17 cellular contexts compared by ENCODE assay signal in genomic region chr1:202551683-202552082, GRCh38.
A peak's percentile ranks its signal among the peaks of the same experiment; 100 is the strongest.
DNase-seq lines count a peak whose midpoint lies in the region; ATAC-seq, FAIRE-seq and TF ChIP-seq lines count a peak whose summit lies in the region.
"Had no signal": no experiment of that assay in that cellular context is flagged by ENCODE, and none has a peak within 500 bp of the region (broad histone marks: within the 10 kb centered on the region; RNA-seq: fewer than 3 reads in every experiment).

No MANE protein-coding gene starts in this region.

- H3K27ac Mint-ChIP-seq in activated naive CD4-positive, alpha-beta T cell treated with anti-CD3 and anti-CD28 coated beads, Interleukin-2, amount 50 U/mL, for 72 hours = no peak overlapping the region
- H3K27ac Mint-ChIP-seq: effector memory CD8-positive, alpha-beta T cell; stimulated activated memory B cell treated with anti-CD40 and anti-IgM and Interleukin-4, amounts not matched to agents 10 μg/mL and 1 μg/mL and 100 μg/mL, for 72 hours; T-helper 1 cell treated with Interleukin-12 subunit alpha and Interleukin-12 subunit beta and Interleukin-4 antibody, amounts not matched to agents 30 μg/mL and 1 μg/mL, for 36 hours had no signal

- H3K27me3 ChIP-seq in bronchial epithelial cell (ENCODE audit: control insufficient read depth, insufficient read depth, low read length) = no peaks in the 10 kb centered on the region
- H3K27me3 ChIP-seq: foreskin keratinocyte had no signal

- intact Hi-C loops in sciatic nerve (cut with DNase I) = no loop called here

- no peaks in the 10 kb centered on the region for H3K36me3 ChIP-seq in bronchial epithelial cell (ENCODE audit: control insufficient read depth, insufficient read depth, low read length)

- H3K36me3 Mint-ChIP-seq in activated naive CD4-positive, alpha-beta T cell treated with anti-CD3 and anti-CD28 coated beads, Interleukin-2, amount 50 U/mL, for 72 hours = no peaks in the 10 kb centered on the region

- no peaks in the 10 kb centered on the region for H3K9me3 Mint-ChIP-seq in activated naive CD4-positive, alpha-beta T cell treated with anti-CD3 and anti-CD28 coated beads, Interleukin-2, amount 50 U/mL, for 72 hours
- H3K9me3 Mint-ChIP-seq: effector memory CD8-positive, alpha-beta T cell; stimulated activated memory B cell treated with anti-CD40 and anti-IgM and Interleukin-4, amounts not matched to agents 10 μg/mL and 1 μg/mL and 100 μg/mL, for 72 hours; T-helper 1 cell treated with Interleukin-12 subunit alpha and Interleukin-12 subunit beta and Interleukin-4 antibody, amounts not matched to agents 30 μg/mL and 1 μg/mL, for 36 hours had no signal

- no peak for TF ChIP-seq CTCF in bronchial epithelial cell (IDR thresholded peaks at IDR 0.05; ENCODE audit: insufficient read depth, low read length, severe bottlenecking)

- peak; percentile 47 for FAIRE-seq in bronchial epithelial cell (lab: Jason Lieb, UNC)
- FAIRE-seq: G401.6, islet of Langerhans had no signal

- DNase-seq in ELF-1 (ENCODE audit: low read depth, low spot score) (peak; percentile 34), NCI-H1105 treated with DMSO at 0.1 percent for 48 hours (lab: John Stamatoyannopoulos, UW) (peak; percentile 41), bronchial epithelial cell (ENCODE audit: low read depth) (no peak), sciatic nerve (ENCODE audit: low spot score) (no peak)
- DNase-seq in activated naive CD4-positive, alpha-beta T cell treated with anti-CD3 and anti-CD28 coated beads, Interleukin-2, amount 50 U/mL, for 72 hours (ENCODE audit: low spot score in 2 of 2) = no peak
- no peak for DNase-seq in stimulated activated naive CD4-positive, alpha-beta T cell (lab: John Stamatoyannopoulos, UW)
- no peak for DNase-seq in NK-92 treated with Interleukin-12 subunit alpha and Interleukin-12 subunit beta, amount 100 ng/mL, for 24 hours (lab: John Stamatoyannopoulos, UW)
- DNase-seq: activated CD4-positive, alpha-beta T cell treated with anti-CD3 and anti-CD28 coated beads for 48 hours; activated T-cell treated with anti-CD3 and anti-CD28 coated beads, Interleukin-2, amount 50 U/mL, for 1 hour; effector memory CD8-positive, alpha-beta T cell; foreskin keratinocyte; stimulated activated CD4-positive, alpha-beta T cell treated with anti-CD3 and anti-CD28 coated beads, Interleukin-4, amount 100 ng/mL, for 24 hours had no signal

- no peak overlapping the region for H3K4me3 ChIP-seq in bronchial epithelial cell (ENCODE audit: low read depth, low read length)

- peak; percentile 39 for ATAC-seq in sciatic nerve
- no peak for ATAC-seq in activated naive CD4-positive, alpha-beta T cell treated with anti-CD3 and anti-CD28 coated beads, Interleukin-2, amount 50 U/mL, for 72 hours
- ATAC-seq: effector memory CD8-positive, alpha-beta T cell; foreskin keratinocyte; Panc1; stimulated activated memory B cell treated with anti-CD40 and anti-IgM and Interleukin-4, amounts not matched to agents 10 μg/mL and 1 μg/mL and 100 μg/mL, for 72 hours had no signal

Comparison
In these comparisons a context has a peak if more than half of its experiments do, and no peak if none do; other contexts are left out.
1. DNase-seq: peak in ELF-1 (single experiment) and NCI-H1105 treated with DMSO at 0.1 percent for 48 hours (single experiment); none in bronchial epithelial cell (single experiment), sciatic nerve (single experiment), activated naive CD4-positive, alpha-beta T cell treated with anti-CD3 and anti-CD28 coated beads, Interleukin-2, amount 50 U/mL, for 72 hours (0 of 2), stimulated activated naive CD4-positive, alpha-beta T cell (0 of 6) and NK-92 treated with Interleukin-12 subunit alpha and Interleukin-12 subunit beta, amount 100 ng/mL, for 24 hours (single experiment).